11 cellular contexts compared by ENCODE assay signal in genomic region chr6:148557796-148558457, GRCh38.
DNase-seq lines count a peak whose midpoint lies in the region; TF ChIP-seq lines count a peak whose summit lies in the region.
"Had no signal": no experiment of that assay in that cellular context is flagged by ENCODE, and none has a peak within 500 bp of the region (broad histone marks: within the 10 kb centered on the region; RNA-seq: fewer than 3 reads in every experiment).

No MANE protein-coding gene starts in this region.

- H3K9me3 Mint-ChIP-seq in T-helper 2 cell treated with Interferon-gamma antibody and Interleukin-4, amounts not matched to agents 5 μg/mL and 100 μg/mL, for 36 hours = no peaks in the 10 kb centered on the region
- H3K9me3 Mint-ChIP-seq in immature natural killer cell (peaks cover 0 to 6% (median 0%) of the 10 kb centered on the region in 6 donors), Calu3 (ENCODE audit: low read depth, unreplicated experiment) (peaks cover 4% of the 10 kb centered on the region)

- CTCF ChIA-PET in Calu3 (lab: Charles Lee) = no interaction called here

- no peaks in the 10 kb centered on the region for H3K27me3 ChIP-seq in GM23248 (replicated peaks; ENCODE audit: insufficient read depth)

- peaks cover 5% of the 10 kb centered on the region for H3K4me1 Mint-ChIP-seq in T-helper 2 cell treated with Interferon-gamma antibody and Interleukin-4, amounts not matched to agents 5 μg/mL and 100 μg/mL, for 36 hours (ENCODE audit: low read depth)
- H3K4me1 Mint-ChIP-seq in immature natural killer cell = peaks cover 14 to 27% of the 10 kb centered on the region in 2 donors
- no peaks in the 10 kb centered on the region for H3K4me1 Mint-ChIP-seq in Calu3 (ENCODE audit: low read depth, unreplicated experiment)

- no peak overlapping the region for H3K4me2 ChIP-seq in GM23248 (ENCODE audit: unreplicated experiment)

- no peak for TF ChIP-seq CTCF in Calu3 (IDR thresholded peaks at IDR 0.05; ENCODE audit: unreplicated experiment)

- H3K4me1 ChIP-seq in GM23248 (ENCODE audit: insufficient read depth) = no peaks in the 10 kb centered on the region

- H3K79me2 ChIP-seq in GM23248 (ENCODE audit: insufficient read depth) = no peaks in the 10 kb centered on the region

- H3K27ac Mint-ChIP-seq in T-helper 2 cell treated with Interferon-gamma antibody and Interleukin-4, amounts not matched to agents 5 μg/mL and 100 μg/mL, for 36 hours = no peak overlapping the region
- H3K27ac Mint-ChIP-seq in immature natural killer cell = peak overlapping the region in 1 of 6 donors; percentile 12
- H3K27ac Mint-ChIP-seq in Calu3 (ENCODE audit: unreplicated experiment) = no peak overlapping the region

- no peak overlapping the region for H3K27ac ChIP-seq in GM23248

- 83 to 84% methylated on average over 10 of the region's 10 CpGs for WGBS in GM23248 (ENCODE audit: low coverage in 1 of 2, low lambda C conversion rate in 2 of 2, missing lambda C conversion rate in 2 of 2), 2 experiments

- H3K9ac ChIP-seq in GM23248 = no peak overlapping the region

- in situ Hi-C loops in GM23248 (cut with MboI) = no loop called here

- H3K27me3 Mint-ChIP-seq in T-helper 2 cell treated with Interferon-gamma antibody and Interleukin-4, amounts not matched to agents 5 μg/mL and 100 μg/mL, for 36 hours (ENCODE audit: low read depth) = peaks cover 20% of the 10 kb centered on the region
- peaks cover 10 to 29% (median 28%) of the 10 kb centered on the region in 3 donors for H3K27me3 Mint-ChIP-seq in immature natural killer cell (ENCODE audit: low read depth in 3 of 3)
- H3K27me3 Mint-ChIP-seq in Calu3 (ENCODE audit: unreplicated experiment) = no peaks in the 10 kb centered on the region

- H3K9me2 ChIP-seq in GM23248 (ENCODE audit: insufficient read depth) = no peaks in the 10 kb centered on the region

- no peak overlapping the region for H2AFZ ChIP-seq in GM23248

- no peak overlapping the region for H3K4me3 ChIP-seq in GM23248
- H3K4me3 ChIP-seq: spleen had no signal

- H3K9me3 ChIP-seq in GM23248 (ENCODE audit: low read depth) = no peaks in the 10 kb centered on the region

- H3F3A ChIP-seq in GM23248 (ENCODE audit: insufficient read depth) = peaks cover 24% of the 10 kb centered on the region

- intact Hi-C loops in Calu3 (cut with micrococcal nuclease; ENCODE audit: unreplicated experiment) = loop anchor here (5.0 kb wide), 1 partner anchor 389 kb away; no protein-coding TSS in a partner anchor

- no peaks in the 10 kb centered on the region for H3K36me3 Mint-ChIP-seq in T-helper 2 cell treated with Interferon-gamma antibody and Interleukin-4, amounts not matched to agents 5 μg/mL and 100 μg/mL, for 36 hours (ENCODE audit: low read depth)
- H3K36me3 Mint-ChIP-seq in immature natural killer cell (peaks cover 0 to 4% (median 0%) of the 10 kb centered on the region in 3 donors), Calu3 (ENCODE audit: insufficient read depth, unreplicated experiment) (no peaks in the 10 kb centered on the region)

- 0 out of 2 replicates have a peak, but pooled peaks cover 9% of the 10 kb centered on the region for H3K36me3 ChIP-seq in GM23248 (ENCODE audit: low read depth)
- H3K36me3 ChIP-seq: spleen had no signal

- DNase-seq in CD1c-positive myeloid dendritic cell (ENCODE audit: extremely low spot score) (peak; percentile 53), GM23248 (peak; percentile 41), immature natural killer cell (peak; percentile 37 to 55 (median 50)), OCI-M2 (lab: John Stamatoyannopoulos, UW; ENCODE audit: unreplicated experiment) (no peak), NCI-H69 (lab: John Stamatoyannopoulos, UW) (no peak), NCI-H1092 (lab: John Stamatoyannopoulos, UW) (no peak), Calu3 (no peak)
- DNase-seq in T-helper 2 cell treated with Interferon-gamma antibody and Interleukin-4, amounts not matched to agents 5 μg/mL and 100 μg/mL, for 36 hours (ENCODE audit: low spot score) = peak; percentile 18
- DNase-seq: effector memory CD4-positive, alpha-beta T cell; NCI-H524 treated with DMSO at 0.1 percent for 48 hours; spleen had no signal

- no peaks in the 10 kb centered on the region for H4K20me1 ChIP-seq in GM23248 (ENCODE audit: insufficient read depth)

- no peak overlapping the region for H3K4me3 Mint-ChIP-seq in T-helper 2 cell treated with Interferon-gamma antibody and Interleukin-4, amounts not matched to agents 5 μg/mL and 100 μg/mL, for 36 hours
- H3K4me3 Mint-ChIP-seq in immature natural killer cell (peak overlapping the region; percentile 12 to 68 (median 26)), Calu3 (ENCODE audit: low read depth, unreplicated experiment) (no peak overlapping the region)

- BruUV-seq in Calu3 (replicated peaks; lab: Mats Ljungman, UMichigan) = no TSS peak

Comparison
In these comparisons a context has a peak if more than half of its experiments do, and no peak if none do; other contexts are left out.
1. DNase-seq: peak in CD1c-positive myeloid dendritic cell (single experiment), GM23248 (single experiment), T-helper 2 cell treated with Interferon-gamma antibody and Interleukin-4, amounts not matched to agents 5 μg/mL and 100 μg/mL, for 36 hours (single experiment) and immature natural killer cell (3 of 3); none in OCI-M2 (single experiment), NCI-H69 (single experiment), NCI-H1092 (single experiment) and Calu3 (single experiment).
2. H3K4me3 Mint-ChIP-seq: peak in immature natural killer cell (5 of 5); none in T-helper 2 cell treated with Interferon-gamma antibody and Interleukin-4, amounts not matched to agents 5 μg/mL and 100 μg/mL, for 36 hours (single experiment) and Calu3 (single experiment).